13 cellular contexts compared by ENCODE assay signal in genomic region chr16:73432794-73433455, GRCh38.
"Had no signal": no experiment of that assay in that cellular context is flagged by ENCODE, and none has a peak within 500 bp of the region (broad histone marks: within the 10 kb centered on the region; RNA-seq: fewer than 3 reads in every experiment).

No MANE protein-coding gene starts in this region.

- H3K27ac ChIP-seq: cardiac muscle cell, esophagus squamous epithelium, left ventricle myocardium inferior, pancreas, tibial artery, uterus had no signal

- H3K36me3 ChIP-seq: cardiac muscle cell, esophagus squamous epithelium, left ventricle myocardium inferior, pancreas, tibial artery, uterus had no signal

- H3K9me3 Mint-ChIP-seq: neural crest cell had no signal

- DNase-seq: activated CD4-positive, alpha-beta memory T cell treated with anti-CD3 and anti-CD28 coated beads, Interleukin-2, amount 10 ng/mL, durations not matched to agents 7 days and 5 days; activated CD4-positive, alpha-beta T cell treated with anti-CD3 and anti-CD28 coated beads for 1 hour; activated naive CD4-positive, alpha-beta T cell; esophagus squamous epithelium; foreskin fibroblast; left ventricle myocardium inferior; pancreas; tibial artery; uterus had no signal

- H3K27me3 Mint-ChIP-seq: activated CD4-positive, alpha-beta memory T cell treated with anti-CD3 and anti-CD28 coated beads, Interleukin-2, amount 10 ng/mL, durations not matched to agents 7 days and 5 days had no signal

- H3K4me1 Mint-ChIP-seq: activated CD4-positive, alpha-beta memory T cell treated with anti-CD3 and anti-CD28 coated beads, Interleukin-2, amount 10 ng/mL, durations not matched to agents 7 days and 5 days; memory B cell had no signal

- H3K4me3 Mint-ChIP-seq: activated CD4-positive, alpha-beta memory T cell treated with anti-CD3 and anti-CD28 coated beads, Interleukin-2, amount 10 ng/mL, durations not matched to agents 7 days and 5 days; memory B cell; neural crest cell had no signal

- H3K27ac Mint-ChIP-seq: activated CD4-positive, alpha-beta memory T cell treated with anti-CD3 and anti-CD28 coated beads, Interleukin-2, amount 10 ng/mL, durations not matched to agents 7 days and 5 days; memory B cell had no signal

- H3K4me1 ChIP-seq: esophagus squamous epithelium, left ventricle myocardium inferior, pancreas, tibial artery, uterus had no signal

- H3K9me3 ChIP-seq: esophagus squamous epithelium, left ventricle myocardium inferior, pancreas, tibial artery, uterus had no signal

- H3K4me2 ChIP-seq: smooth muscle cell had no signal

- ATAC-seq: pancreas had no signal

- H3K27me3 ChIP-seq: cardiac muscle cell, esophagus squamous epithelium, pancreas, tibial artery, uterus had no signal

- H3K4me3 ChIP-seq: cardiac muscle cell, esophagus squamous epithelium, left ventricle myocardium inferior, pancreas, smooth muscle cell, tibial artery, uterus had no signal

- H3K36me3 Mint-ChIP-seq: memory B cell had no signal
